In the genomic region with DNA sequence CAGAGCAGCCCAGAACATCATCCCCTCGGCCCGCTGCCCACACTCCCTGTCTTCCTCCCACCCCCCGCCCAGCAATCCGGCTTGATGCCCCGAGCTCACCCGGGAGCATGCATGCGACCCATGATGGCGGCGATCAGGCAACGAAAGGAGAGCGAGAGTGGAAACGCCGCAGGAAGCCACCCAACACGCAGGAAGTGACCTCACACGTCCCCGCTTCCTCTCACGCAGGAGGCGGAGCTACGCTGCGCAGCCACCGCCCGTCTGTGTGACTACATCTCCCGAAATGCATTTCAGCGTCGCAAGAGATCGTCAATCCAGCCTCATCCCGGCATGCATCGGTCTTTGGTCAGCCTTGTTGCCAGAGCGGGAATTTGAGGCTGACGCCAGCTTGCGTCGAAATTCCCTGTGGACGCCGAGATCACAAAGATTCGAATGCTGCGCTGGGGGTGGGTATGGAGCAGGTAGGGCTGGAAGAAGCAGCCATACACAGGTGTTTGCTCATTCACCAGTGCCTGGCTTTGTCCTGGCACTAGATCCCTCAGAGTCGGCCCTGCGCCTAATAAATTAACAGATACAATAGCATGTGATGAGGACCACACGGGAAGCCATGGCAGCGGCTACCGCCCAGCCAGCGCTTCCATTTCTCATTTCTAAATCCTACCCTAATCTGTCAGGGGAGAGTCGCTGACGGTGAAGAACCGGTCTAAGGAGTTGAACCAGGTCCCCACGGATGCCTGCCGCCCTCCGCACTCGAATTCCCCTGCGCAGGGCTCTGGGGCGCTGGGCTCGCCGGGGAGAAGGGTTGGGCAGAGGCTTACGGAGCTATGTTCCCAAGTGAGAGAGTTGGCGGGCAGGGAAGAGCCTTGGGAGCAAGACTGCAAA, we compare ENCODE assay signal across 8 cellular contexts. TPM values are rescaled to one million over a fixed set of nuclear protein-coding genes. Genes with fewer than 3 reads are reported as not detected.
DNase-seq lines count a peak whose midpoint lies in the region; TF ChIP-seq lines count a peak whose summit lies in the region.

A gene (minus strand): TSS at position 148 of the 882 bp plus-strand sequence. CDS start 26 bp downstream, at position 122.

- H3K36me3 Mint-ChIP-seq in HFFc6 (ENCODE audit: low read depth) = peaks cover 46% of the 10 kb centered on the region
- peaks cover 40% of the 10 kb centered on the region for H3K36me3 Mint-ChIP-seq in activated naive CD4-positive, alpha-beta T cell treated with anti-CD3 and anti-CD28 coated beads, Interleukin-2, amount 10 ng/mL, durations not matched to agents 7 days and 5 days

- H3K4me1 Mint-ChIP-seq in HFFc6 (ENCODE audit: low read depth) = peaks cover 34% of the 10 kb centered on the region
- H3K4me1 Mint-ChIP-seq in activated naive CD4-positive, alpha-beta T cell treated with anti-CD3 and anti-CD28 coated beads, Interleukin-2, amount 10 ng/mL, durations not matched to agents 7 days and 5 days = peaks cover 50% of the 10 kb centered on the region

- DNase-seq in GM04503 (ENCODE audit: low read depth) = peak; percentile 93
- peak; percentile 98 for DNase-seq in HFFc6
- peak; percentile 99 for DNase-seq in NB4 (ENCODE audit: low read depth)
- peak; percentile 90 for DNase-seq in SK-N-MC (ENCODE audit: low read depth, low spot score)
- DNase-seq in activated naive CD4-positive, alpha-beta T cell treated with anti-CD3 and anti-CD28 coated beads, Interleukin-2, amount 10 ng/mL, durations not matched to agents 7 days and 5 days = peak; percentile 97
- DNase-seq in germinal center (ENCODE audit: low spot score) = peak; percentile 97
- peak; percentile 97 for DNase-seq in non-pigmented ciliary epithelial cell (ENCODE audit: low read depth)
- peak; percentile 100 for DNase-seq in superior temporal gyrus (ENCODE audit: extremely low spot score)

- no peaks in the 10 kb centered on the region for H3K9me3 ChIP-seq in SK-N-MC (ENCODE audit: low read depth, low read length)

- peaks cover 3% of the 10 kb centered on the region; the same call in 1 of the 2 replicates for H3K9me3 Mint-ChIP-seq in HFFc6
- H3K9me3 Mint-ChIP-seq in activated naive CD4-positive, alpha-beta T cell treated with anti-CD3 and anti-CD28 coated beads, Interleukin-2, amount 10 ng/mL, durations not matched to agents 7 days and 5 days = no peaks in the 10 kb centered on the region

- peak; percentile 94 for TF ChIP-seq POLR2A in NB4 (IDR thresholded peaks at IDR 0.05; ENCODE audit: extremely low read depth, insufficient read length)

- H3K27ac ChIP-seq in SK-N-MC = peak within 1 kb of the TSS; percentile 84

- peak within 1 kb of the TSS; percentile 99 for H3K4me3 Mint-ChIP-seq in HFFc6
- H3K4me3 Mint-ChIP-seq in activated naive CD4-positive, alpha-beta T cell treated with anti-CD3 and anti-CD28 coated beads, Interleukin-2, amount 10 ng/mL, durations not matched to agents 7 days and 5 days = peak within 1 kb of the TSS; percentile 98

- H3K27me3 Mint-ChIP-seq in HFFc6 (ENCODE audit: insufficient read depth) = peaks cover 5% of the 10 kb centered on the region
- no peaks in the 10 kb centered on the region for H3K27me3 Mint-ChIP-seq in activated naive CD4-positive, alpha-beta T cell treated with anti-CD3 and anti-CD28 coated beads, Interleukin-2, amount 10 ng/mL, durations not matched to agents 7 days and 5 days

- peak within 1 kb of the TSS; percentile 96 for H3K9ac ChIP-seq in SK-N-MC (ENCODE audit: insufficient read length)

- CTCF ChIA-PET in activated naive CD4-positive, alpha-beta T cell treated with anti-CD3 and anti-CD28 coated beads, Interleukin-2, amount 10 ng/mL, durations not matched to agents 7 days and 5 days (lab: Charles Lee) = interaction anchor here (0.6 to 1.9 kb wide), 5 partner anchors 132 to 292 kb away, joined by 3 to 5 read pairs (median 3); no protein-coding TSS in a partner anchor

- TF ChIP-seq CTCF in HFFc6 (IDR thresholded peaks at IDR 0.05) (no peak), NB4 (IDR thresholded peaks at IDR 0.05; ENCODE audit: low read depth, low read length) (no peak)

- H3K4me3 ChIP-seq in NB4 (ENCODE audit: low read depth, low read length) (peak within 1 kb of the TSS; percentile 100), SK-N-MC (peak within 1 kb of the TSS; percentile 80)

- peak within 1 kb of the TSS; percentile 97 for H3K27ac Mint-ChIP-seq in HFFc6
- H3K27ac Mint-ChIP-seq in activated naive CD4-positive, alpha-beta T cell treated with anti-CD3 and anti-CD28 coated beads, Interleukin-2, amount 10 ng/mL, durations not matched to agents 7 days and 5 days = peak within 1 kb of the TSS; percentile 99

- peaks cover 42% of the 10 kb centered on the region for H3K36me3 ChIP-seq in SK-N-MC (ENCODE audit: insufficient read depth, low read length)

RNA-seq across cellular contexts. Expression of the gene that starts here (rescaled TPM):
- total RNA-seq in HFFc6 (2021; fragmentation: NEBNext Ultra II Directional; extraction: Animal tissue kit (Norgen Biotek cat#: 25700)) = 1,000 to 10,000 TPM in 5 of 6 experiments, 100 to 1,000 TPM in 1; 965 to 1,115 (median 1,072) TPM

Comparison
In these comparisons a context has a peak if more than half of its experiments do, and no peak if none do; other contexts are left out.
1. Peak in every context shown above with its lines: DNase-seq, H3K4me3 ChIP-seq and H3K27ac ChIP-seq.